Comparison of ENCODE assay signal across 1 cellular context in genomic region chr10:71258446-71259145, GRCh38.
TF ChIP-seq lines count a peak whose summit lies in the region.

No MANE protein-coding gene starts in this region.

TF ChIP-seq in IMR-90, 13 proteins besides CTCF, POLR2A, EP300 and RAD21 (continued from another document):
- TF ChIP-seq, protein P1, sequence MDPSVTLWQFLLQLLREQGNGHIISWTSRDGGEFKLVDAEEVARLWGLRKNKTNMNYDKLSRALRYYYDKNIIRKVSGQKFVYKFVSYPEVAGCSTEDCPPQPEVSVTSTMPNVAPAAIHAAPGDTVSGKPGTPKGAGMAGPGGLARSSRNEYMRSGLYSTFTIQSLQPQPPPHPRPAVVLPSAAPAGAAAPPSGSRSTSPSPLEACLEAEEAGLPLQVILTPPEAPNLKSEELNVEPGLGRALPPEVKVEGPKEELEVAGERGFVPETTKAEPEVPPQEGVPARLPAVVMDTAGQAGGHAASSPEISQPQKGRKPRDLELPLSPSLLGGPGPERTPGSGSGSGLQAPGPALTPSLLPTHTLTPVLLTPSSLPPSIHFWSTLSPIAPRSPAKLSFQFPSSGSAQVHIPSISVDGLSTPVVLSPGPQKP (IDR thresholded peaks at IDR 0.05; ENCODE audit: borderline replicate concordance, low read depth, low read length) = no peak
- TF ChIP-seq MXI1 (IDR thresholded peaks at IDR 0.05; ENCODE audit: borderline replicate concordance, low read depth, low read length) = no peak
- no peak for TF ChIP-seq SMC3 (IDR thresholded peaks at IDR 0.05; ENCODE audit: low read depth, low read length)
- no peak for TF ChIP-seq RCOR1 (IDR thresholded peaks at IDR 0.05; ENCODE audit: insufficient replicate concordance, low read length)
- no peak for TF ChIP-seq RFX5 (IDR thresholded peaks at IDR 0.05; ENCODE audit: low read depth, low read length)
- TF ChIP-seq USF2 (IDR thresholded peaks at IDR 0.05; ENCODE audit: low read depth, low read length) = no peak
- TF ChIP-seq MAFK (IDR thresholded peaks at IDR 0.05; ENCODE audit: low read depth, low read length) = no peak
- no peak for TF ChIP-seq BHLHE40 (IDR thresholded peaks at IDR 0.05; ENCODE audit: low read depth, low read length)
- TF ChIP-seq FOS (IDR thresholded peaks at IDR 0.05; ENCODE audit: low read depth, low read length) = no peak
- no peak for TF ChIP-seq NFE2L2 (IDR thresholded peaks at IDR 0.05; ENCODE audit: low read depth, low read length)
